In the genomic region with DNA sequence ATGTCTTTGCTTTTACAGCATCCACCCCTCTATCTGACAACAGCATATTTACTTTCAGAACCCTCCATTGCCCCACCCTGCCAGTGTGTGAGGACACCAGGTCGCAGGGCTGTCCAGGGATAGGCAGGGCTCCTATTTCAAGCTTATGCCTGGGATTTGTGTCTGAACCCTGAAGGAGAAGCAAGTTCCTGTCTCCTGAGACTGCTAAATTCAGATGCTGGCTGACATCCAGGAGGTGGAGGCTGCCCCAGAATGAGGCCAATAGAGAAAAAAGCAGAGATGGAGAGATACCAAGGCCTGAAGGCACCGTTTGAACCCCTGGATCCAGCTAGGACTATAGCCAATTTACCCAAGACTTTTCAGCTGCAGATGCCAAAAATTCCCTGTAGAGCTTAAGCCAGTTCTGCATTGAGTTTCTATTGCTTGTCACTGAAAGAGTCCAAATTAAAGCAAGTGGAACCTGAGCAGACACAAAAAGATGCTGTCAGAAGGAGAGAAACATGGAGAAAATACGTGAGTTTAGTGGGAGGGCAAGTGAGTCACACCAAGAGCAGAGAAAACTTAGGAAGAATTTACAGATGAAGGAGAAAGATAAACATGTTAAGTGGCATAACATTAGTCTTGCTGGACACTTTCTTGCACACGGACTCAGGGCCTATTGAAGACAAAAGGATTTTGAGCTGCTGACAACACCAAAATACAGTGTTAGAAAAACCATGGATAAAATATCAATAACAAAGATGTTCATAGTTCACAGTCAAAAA, we compare ENCODE assay signal across 16 cellular contexts.
A peak's percentile ranks its signal among the peaks of the same experiment; 100 is the strongest.
DNase-seq lines count a peak whose midpoint lies in the region; FAIRE-seq and TF ChIP-seq lines count a peak whose summit lies in the region.
"Had no signal": no experiment of that assay in that cellular context is flagged by ENCODE, and none has a peak within 500 bp of the region (broad histone marks: within the 10 kb centered on the region; RNA-seq: fewer than 3 reads in every experiment).

No MANE protein-coding gene starts in this region.

- H3K4me3 Mint-ChIP-seq in H9: no peak overlapping the region
- no peak overlapping the region for H3K4me3 Mint-ChIP-seq in astrocyte (ENCODE audit: unreplicated experiment)
- H3K4me3 Mint-ChIP-seq: naive thymus-derived CD8-positive, alpha-beta T cell; T-helper 1 cell treated with Interleukin-12 subunit alpha and Interleukin-12 subunit beta and Interleukin-4 antibody, amounts not matched to agents 30 μg/mL and 1 μg/mL, for 36 hours had no signal

- FAIRE-seq in astrocyte (lab: Jason Lieb, UNC): no peak

- WGBS in H9 (ENCODE audit: extremely low coverage, insufficient read length, low lambda C conversion rate): no CpG with 5 or more reads among the region's 4 CpGs
- 45 to 54% methylated on average over 4 of the region's 4 CpGs for WGBS in testis, 2 donors

- no peak overlapping the region for H2AFZ ChIP-seq in H9 (ENCODE audit: low read length)
- H2AFZ ChIP-seq in astrocyte (ENCODE audit: low read depth, low read length): no peak overlapping the region

- H3K23ac ChIP-seq in H9 (ENCODE audit: insufficient read length, low read depth, low read length): no peak overlapping the region

- TF ChIP-seq POLR2A in testis (IDR thresholded peaks at IDR 0.05): no peak

- H2BK20ac ChIP-seq in H9 (ENCODE audit: low read depth, low read length, poor library complexity, severe bottlenecking): no peak overlapping the region

- H3K36me3 Mint-ChIP-seq in H9 (ENCODE audit: insufficient read depth in 1 of 3, low read depth in 3 of 3): no peaks in the 10 kb centered on the region
- H3K36me3 Mint-ChIP-seq in astrocyte (ENCODE audit: low read depth, unreplicated experiment): no peaks in the 10 kb centered on the region
- H3K36me3 Mint-ChIP-seq: naive thymus-derived CD8-positive, alpha-beta T cell had no signal

- no peaks in the 10 kb centered on the region for H3K27me3 ChIP-seq in H9 (ENCODE audit: insufficient read depth, low read length)
- H3K27me3 ChIP-seq in astrocyte (ENCODE audit: insufficient read depth, low read length): no peaks in the 10 kb centered on the region
- no peaks in the 10 kb centered on the region for H3K27me3 ChIP-seq in tibial artery
- no peaks in the 10 kb centered on the region for H3K27me3 ChIP-seq in testis
- H3K27me3 ChIP-seq: body of pancreas had no signal

- H3K4me1 ChIP-seq in H9 (ENCODE audit: insufficient read depth, low read length) (peaks cover 4% of the 10 kb centered on the region; the same call in 1 of the 2 replicates), astrocyte (ENCODE audit: insufficient read depth, low read length) (no peaks in the 10 kb centered on the region), tibial artery (peaks cover 0 to 20% (median 6%) of the 10 kb centered on the region in 4 donors), testis (no peaks in the 10 kb centered on the region)
- H3K4me1 ChIP-seq: body of pancreas had no signal

- H3K27ac Mint-ChIP-seq in H9 (no peak overlapping the region), astrocyte (ENCODE audit: unreplicated experiment) (no peak overlapping the region)
- H3K27ac Mint-ChIP-seq: naive thymus-derived CD8-positive, alpha-beta T cell; T-helper 1 cell treated with Interleukin-12 subunit alpha and Interleukin-12 subunit beta and Interleukin-4 antibody, amounts not matched to agents 30 μg/mL and 1 μg/mL, for 36 hours had no signal

- H3K23me2 ChIP-seq in H9 (ENCODE audit: insufficient read length, low read depth, low read length, poor library complexity, severe bottlenecking): no peaks in the 10 kb centered on the region

- no peak overlapping the region for H2BK15ac ChIP-seq in H9 (ENCODE audit: low read depth, low read length)

- TF ChIP-seq CTCF in H9 (conservative IDR thresholded peaks at IDR 0.05) (no peak), astrocyte (IDR thresholded peaks at IDR 0.05; ENCODE audit: insufficient read depth, low read depth, low read length) (no peak), tibial artery (IDR thresholded peaks at IDR 0.05) (no peak), testis (IDR thresholded peaks at IDR 0.05) (no peak)

- H3K4me3 ChIP-seq in astrocyte (ENCODE audit: insufficient read depth, low read depth, low read length) (no peak overlapping the region), tibial artery (no peak overlapping the region), testis (no peak overlapping the region)
- H3K4me3 ChIP-seq: body of pancreas had no signal

- H3K27me3 Mint-ChIP-seq in H9 (ENCODE audit: low read depth): no peaks in the 10 kb centered on the region
- H3K27me3 Mint-ChIP-seq in astrocyte (ENCODE audit: low read depth, unreplicated experiment): no peaks in the 10 kb centered on the region

- H3K4me2 ChIP-seq in H9 (ENCODE audit: insufficient read depth, insufficient read length, low read length) (no peak overlapping the region), astrocyte (ENCODE audit: low read length) (no peak overlapping the region)

- H2BK120ac ChIP-seq in H9 (ENCODE audit: low read depth, low read length, poor library complexity, severe bottlenecking): no peak overlapping the region

- no peak overlapping the region for H4K5ac ChIP-seq in H9 (ENCODE audit: insufficient read length, low read depth, low read length)

- H3K56ac ChIP-seq in H9 (ENCODE audit: insufficient read length, low read depth, low read length): no peak overlapping the region

- no peaks in the 10 kb centered on the region for H3K79me1 ChIP-seq in H9 (ENCODE audit: insufficient read depth, low read depth, low read length, poor library complexity, severe bottlenecking)

- H3K9ac ChIP-seq in H9 (ENCODE audit: extremely low read depth, insufficient read length, low read length) (no peak overlapping the region), astrocyte (ENCODE audit: low read length) (no peak overlapping the region)

- H4K91ac ChIP-seq in H9 (ENCODE audit: insufficient read length, low read depth, low read length): no peak overlapping the region

- intact Hi-C loops in tibial artery (cut with DNase I; ENCODE audit: low total_unique reads): no loop called here
- intact Hi-C loops in testis (cut with DNase I; ENCODE audit: low total_unique reads): no loop called here

- H3K9me3 Mint-ChIP-seq in H9: no peaks in the 10 kb centered on the region
- H3K9me3 Mint-ChIP-seq in astrocyte (ENCODE audit: unreplicated experiment): no peaks in the 10 kb centered on the region

- no peak for DNase-seq in H9
- DNase-seq in astrocyte (ENCODE audit: low read depth): peak; percentile 14
- DNase-seq in globus pallidus (ENCODE audit: low spot score): peak; percentile 9
- peak in 1 of 2 donors; percentile 66 for DNase-seq in tibial artery
- DNase-seq in testis: no peak
- no peak for DNase-seq in NCI-H1092 treated with DMSO at 0.1 percent for 48 hours (lab: John Stamatoyannopoulos, UW)
- no peak for DNase-seq in NCI-H748 (lab: John Stamatoyannopoulos, UW; ENCODE audit: unreplicated experiment)
- DNase-seq: activated gamma-delta T cell treated with Interleukin-2 at 50 U/mL for 16 hours; body of pancreas; DMS53; foreskin melanocyte; naive thymus-derived CD8-positive, alpha-beta T cell; NCI-H1694 treated with DMSO at 0.1 percent for 48 hours; NCI-H82 had no signal

- H2AK5ac ChIP-seq in H9 (ENCODE audit: insufficient read length, low read length): no peak overlapping the region

- no peak overlapping the region for H3K4ac ChIP-seq in H9 (ENCODE audit: low read depth, low read length)

- H3K14ac ChIP-seq in H9 (ENCODE audit: insufficient read depth, low read length): no peak overlapping the region

- no peak overlapping the region for H3T11ph ChIP-seq in H9 (ENCODE audit: low read length)

- H4K20me1 ChIP-seq in H9 (ENCODE audit: control insufficient read depth, insufficient read depth, insufficient read length) (no peaks in the 10 kb centered on the region), astrocyte (ENCODE audit: insufficient read depth, low read length) (no peaks in the 10 kb centered on the region)

- H3K4me1 Mint-ChIP-seq in H9 (peaks cover 11 to 12% of the 10 kb centered on the region in 2 experiments), astrocyte (ENCODE audit: low read depth, unreplicated experiment) (peaks cover 7% of the 10 kb centered on the region)
- H3K4me1 Mint-ChIP-seq: naive thymus-derived CD8-positive, alpha-beta T cell had no signal

- no peak overlapping the region for H4K8ac ChIP-seq in H9 (replicated peaks; ENCODE audit: insufficient read length, low read depth, low read length)

- no peaks in the 10 kb centered on the region for H3K79me2 ChIP-seq in H9 (ENCODE audit: insufficient read depth, low read length)
- H3K79me2 ChIP-seq in astrocyte (ENCODE audit: insufficient read depth, low read length): no peaks in the 10 kb centered on the region

- no peaks in the 10 kb centered on the region for H3K36me3 ChIP-seq in astrocyte (ENCODE audit: insufficient read depth, low read length)
- no peaks in the 10 kb centered on the region for H3K36me3 ChIP-seq in tibial artery
- H3K36me3 ChIP-seq in testis (ENCODE audit: low read depth, missing control alignments): no peaks in the 10 kb centered on the region

- H3K18ac ChIP-seq in H9 (ENCODE audit: insufficient read length, low read depth, low read length): peak overlapping the region; percentile 27

- H3K9me3 ChIP-seq in H9 (ENCODE audit: control insufficient read depth, low read depth, low read length): no peaks in the 10 kb centered on the region
- no peaks in the 10 kb centered on the region for H3K9me3 ChIP-seq in astrocyte (ENCODE audit: insufficient read depth, low read depth, low read length)
- no peaks in the 10 kb centered on the region for H3K9me3 ChIP-seq in tibial artery
- no peaks in the 10 kb centered on the region for H3K9me3 ChIP-seq in testis
- H3K9me3 ChIP-seq: body of pancreas had no signal

- H3K27ac ChIP-seq in H9 (ENCODE audit: insufficient read length, low read depth, low read length) (no peak overlapping the region), astrocyte (ENCODE audit: low read depth, low read length) (no peak overlapping the region), tibial artery (peak overlapping the region; percentile 15 to 57), testis (no peak overlapping the region)
- H3K27ac ChIP-seq: body of pancreas, C4-2B had no signal

- H2BK5ac ChIP-seq in H9 (ENCODE audit: insufficient read length, low read length): no peak overlapping the region

- H2BK12ac ChIP-seq in H9 (ENCODE audit: insufficient read length, low read depth, low read length): no peak overlapping the region

Comparison
In these comparisons a context has a peak if more than half of its experiments do, and no peak if none do; other contexts are left out.
1. DNase-seq: peak in astrocyte (single experiment) and globus pallidus (single experiment); none in H9 (single experiment), testis (single experiment), NCI-H1092 treated with DMSO at 0.1 percent for 48 hours (single experiment) and NCI-H748 (single experiment).
2. H3K27ac ChIP-seq: peak in tibial artery (2 of 2); none in H9 (single experiment), astrocyte (single experiment) and testis (0 of 2).